ENCODE assay signal across 23 cellular contexts in the genomic region with DNA sequence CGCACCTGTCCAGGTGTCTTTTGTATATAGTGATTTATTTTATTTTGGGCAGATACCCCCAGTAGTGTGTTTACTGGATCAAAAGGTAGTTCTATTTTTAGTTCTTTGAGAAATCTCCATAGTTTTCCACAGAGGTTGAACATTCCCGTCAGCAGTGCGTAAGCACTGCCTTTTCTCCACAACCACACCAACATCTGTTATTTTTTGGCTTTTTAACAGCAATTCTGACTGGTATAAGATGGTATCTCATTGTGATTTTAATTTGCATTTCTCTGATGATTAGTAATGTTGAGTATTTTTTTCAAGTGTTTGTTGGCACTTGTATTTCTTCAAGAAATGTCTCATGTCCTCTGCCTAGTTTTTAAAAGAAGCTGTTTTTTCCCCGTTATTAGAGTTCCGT. TPM values are rescaled to one million over a fixed set of nuclear protein-coding genes. Genes with fewer than 3 reads are reported as not detected.
DNase-seq lines count a peak whose midpoint lies in the region; ATAC-seq, FAIRE-seq and TF ChIP-seq lines count a peak whose summit lies in the region.
"Had no signal": no experiment of that assay in that cellular context is flagged by ENCODE, and none has a peak within 500 bp of the region (broad histone marks: within the 10 kb centered on the region; RNA-seq: fewer than 3 reads in every experiment).

No MANE protein-coding gene starts in this region.

- BruUV-seq in Caco-2 (replicated peaks; lab: Mats Ljungman, UMichigan) = no TSS peak

- intact Hi-C loops in Caco-2 (cut with micrococcal nuclease; ENCODE audit: unreplicated experiment) = no loop called here

- no peaks in the 10 kb centered on the region for H3F3A ChIP-seq in GM23338 (replicated peaks; ENCODE audit: low read depth)

- H3K27ac ChIP-seq in astrocyte (ENCODE audit: low read depth, low read length) = no peak overlapping the region
- no peak overlapping the region for H3K27ac ChIP-seq in GM23338 (ENCODE audit: low read depth)
- H3K27ac ChIP-seq: 22Rv1; A549; BLaER1 treated with 17β-estradiol and CSF1 and Interleukin-3, amounts not matched to agents 10 nM and 100 nM; C4-2B had no signal

- TF ChIP-seq CTCF in Caco-2 (IDR thresholded peaks at IDR 0.05; ENCODE audit: insufficient read depth in 1 of 2, low read depth in 1 of 2, low read length in 1 of 2, severe bottlenecking in 1 of 2, unreplicated experiment in 1 of 2) (no peak), astrocyte (IDR thresholded peaks at IDR 0.05; ENCODE audit: insufficient read depth, low read depth, low read length) (no peak), GM23338 (conservative IDR thresholded peaks at IDR 0.05; ENCODE audit: low read depth in 2 of 2) (no peak)

- H3K27me3 Mint-ChIP-seq in Caco-2 (ENCODE audit: insufficient read depth, unreplicated experiment) = no peaks in the 10 kb centered on the region
- H3K27me3 Mint-ChIP-seq in astrocyte (ENCODE audit: low read depth, unreplicated experiment) = no peaks in the 10 kb centered on the region
- H3K27me3 Mint-ChIP-seq in memory B cell = no peaks in the 10 kb centered on the region
- H3K27me3 Mint-ChIP-seq in GM23338 (ENCODE audit: insufficient read depth, low read depth, poor library complexity) = no peaks in the 10 kb centered on the region
- H3K27me3 Mint-ChIP-seq: B cell; CD4-positive, alpha-beta T cell had no signal

- H3K4me2 ChIP-seq in astrocyte (ENCODE audit: low read length) (no peak overlapping the region), GM23338 (no peak overlapping the region)
- H3K4me2 ChIP-seq: A549; BLaER1 treated with 17β-estradiol and CSF1 and Interleukin-3, amounts not matched to agents 10 nM and 100 nM had no signal

- CTCF ChIA-PET in Caco-2 (lab: Charles Lee) = no interaction called here

- no peaks in the 10 kb centered on the region for H3K9me2 ChIP-seq in GM23338 (ENCODE audit: insufficient read depth)

- no peaks in the 10 kb centered on the region for H3K27me3 ChIP-seq in Caco-2 (replicated peaks; ENCODE audit: control insufficient read depth, insufficient read depth, low read length)
- H3K27me3 ChIP-seq in astrocyte (ENCODE audit: insufficient read depth, low read length) = no peaks in the 10 kb centered on the region
- H3K27me3 ChIP-seq in GM23338 (ENCODE audit: insufficient read depth) = no peaks in the 10 kb centered on the region
- H3K27me3 ChIP-seq: BLaER1 treated with 17β-estradiol and CSF1 and Interleukin-3, amounts not matched to agents 10 nM and 100 nM had no signal

- H3K4me3 ChIP-seq in Caco-2 (ENCODE audit: low read depth, low read length) (no peak overlapping the region), astrocyte (ENCODE audit: insufficient read depth, low read depth, low read length) (no peak overlapping the region), GM23338 (no peak overlapping the region)
- H3K4me3 ChIP-seq: A549; BLaER1 treated with 17β-estradiol and CSF1 and Interleukin-3, amounts not matched to agents 10 nM and 100 nM; GM12878 had no signal

- H2AFZ ChIP-seq in astrocyte (ENCODE audit: low read depth, low read length) (no peak overlapping the region), GM23338 (no peak overlapping the region)

- H3K9me3 ChIP-seq in Caco-2 (no peaks in the 10 kb centered on the region), astrocyte (ENCODE audit: insufficient read depth, low read depth, low read length) (no peaks in the 10 kb centered on the region)

- no peaks in the 10 kb centered on the region for H3K4me1 ChIP-seq in Caco-2
- H3K4me1 ChIP-seq in astrocyte (ENCODE audit: insufficient read depth, low read length) = no peaks in the 10 kb centered on the region
- no peaks in the 10 kb centered on the region for H3K4me1 ChIP-seq in GM23338 (ENCODE audit: insufficient read depth)
- H3K4me1 ChIP-seq: A549; BLaER1 treated with 17β-estradiol and CSF1 and Interleukin-3, amounts not matched to agents 10 nM and 100 nM had no signal

- H3K4me3 Mint-ChIP-seq in Caco-2 (ENCODE audit: unreplicated experiment) = no peak overlapping the region
- no peak overlapping the region for H3K4me3 Mint-ChIP-seq in astrocyte (ENCODE audit: unreplicated experiment)
- H3K4me3 Mint-ChIP-seq in memory B cell = no peak overlapping the region
- no peak overlapping the region for H3K4me3 Mint-ChIP-seq in GM23338
- H3K4me3 Mint-ChIP-seq: B cell; CD4-positive, alpha-beta T cell; CD8-positive, alpha-beta T cell had no signal

- H3K9ac ChIP-seq in astrocyte (ENCODE audit: low read length) = no peak overlapping the region
- H3K9ac ChIP-seq: BLaER1 treated with 17β-estradiol and CSF1 and Interleukin-3, amounts not matched to agents 10 nM and 100 nM had no signal

- peaks cover 29% of the 10 kb centered on the region for H4K20me1 ChIP-seq in astrocyte (ENCODE audit: insufficient read depth, low read length)
- peaks cover 27% of the 10 kb centered on the region for H4K20me1 ChIP-seq in GM23338 (replicated peaks; ENCODE audit: insufficient read depth)

- peaks cover 53% of the 10 kb centered on the region for H3K36me3 Mint-ChIP-seq in Caco-2 (ENCODE audit: insufficient read depth, unreplicated experiment)
- H3K36me3 Mint-ChIP-seq in astrocyte (ENCODE audit: low read depth, unreplicated experiment) = peaks cover 43% of the 10 kb centered on the region
- peaks cover 24% of the 10 kb centered on the region for H3K36me3 Mint-ChIP-seq in memory B cell
- H3K36me3 Mint-ChIP-seq in GM23338 (ENCODE audit: low read depth) = peaks cover 29% of the 10 kb centered on the region; the same call in 2 of the 3 replicates

- DNase-seq in Caco-2 (no peak), GM04503 (ENCODE audit: low read depth) (peak; percentile 12), astrocyte (ENCODE audit: low read depth) (peak; percentile 42), memory B cell (ENCODE audit: low spot score in 2 of 2) (no peak), GM23338 (ENCODE audit: low spot score) (no peak)
- DNase-seq: AML-193; CD4-positive, alpha-beta T cell; CD8-positive, alpha-beta T cell; DMS79 treated with DMSO at 0.1 percent for 48 hours; GF-D8 had no signal

- ATAC-seq in memory B cell (ENCODE audit: low read depth) = no peak
- ATAC-seq in GM23338 = no peak
- ATAC-seq in GM18520 (IDR thresholded peaks at IDR 0.05; ENCODE audit: unreplicated experiment) = no peak
- ATAC-seq in HG03280 (IDR thresholded peaks at IDR 0.05; ENCODE audit: unreplicated experiment) = no peak
- ATAC-seq: A549; CD8-positive, alpha-beta T cell; GM12878 had no signal

- H3K9me3 Mint-ChIP-seq in Caco-2 (ENCODE audit: unreplicated experiment) (peaks cover 10% of the 10 kb centered on the region), astrocyte (ENCODE audit: unreplicated experiment) (peaks cover 7% of the 10 kb centered on the region), memory B cell (peaks cover 8% of the 10 kb centered on the region), GM23338 (no peaks in the 10 kb centered on the region)
- H3K9me3 Mint-ChIP-seq: CD8-positive, alpha-beta T cell had no signal

- H3K27ac Mint-ChIP-seq in Caco-2 (ENCODE audit: unreplicated experiment) = peak overlapping the region; percentile 15
- no peak overlapping the region for H3K27ac Mint-ChIP-seq in astrocyte (ENCODE audit: unreplicated experiment)
- H3K27ac Mint-ChIP-seq in memory B cell = peak overlapping the region; percentile 29
- H3K27ac Mint-ChIP-seq in GM23338 = no peak overlapping the region
- H3K27ac Mint-ChIP-seq: B cell; CD4-positive, alpha-beta T cell; CD8-positive, alpha-beta T cell had no signal

- POLR2A ChIA-PET in Caco-2 (lab: Charles Lee) = no interaction called here

- H3K79me2 ChIP-seq in astrocyte (ENCODE audit: insufficient read depth, low read length) (peaks cover 34% of the 10 kb centered on the region), GM23338 (replicated peaks; ENCODE audit: insufficient read depth) (peaks cover 74% of the 10 kb centered on the region)

- peaks cover 3% of the 10 kb centered on the region for H3K4me1 Mint-ChIP-seq in Caco-2 (ENCODE audit: low read depth, unreplicated experiment)
- H3K4me1 Mint-ChIP-seq in astrocyte (ENCODE audit: low read depth, unreplicated experiment) = no peaks in the 10 kb centered on the region
- peaks cover 13% of the 10 kb centered on the region for H3K4me1 Mint-ChIP-seq in memory B cell
- H3K4me1 Mint-ChIP-seq in GM23338 = no peaks in the 10 kb centered on the region

- no peaks in the 10 kb centered on the region for H3K36me3 ChIP-seq in Caco-2 (ENCODE audit: control insufficient read depth, insufficient read depth, low read length)
- H3K36me3 ChIP-seq in astrocyte (ENCODE audit: insufficient read depth, low read length) = no peaks in the 10 kb centered on the region
- H3K36me3 ChIP-seq in GM23338 (ENCODE audit: insufficient read depth) = no peaks in the 10 kb centered on the region

- FAIRE-seq in astrocyte (lab: Jason Lieb, UNC) = no peak
- FAIRE-seq: A549, D721Med, G401.6, GM12878, GM12892, GM18507, GM19239 had no signal

TF ChIP-seq in GM23338, 12 proteins besides CTCF, POLR2A, EP300 and RAD21 (continues in another document):
- TF ChIP-seq, protein P1, sequence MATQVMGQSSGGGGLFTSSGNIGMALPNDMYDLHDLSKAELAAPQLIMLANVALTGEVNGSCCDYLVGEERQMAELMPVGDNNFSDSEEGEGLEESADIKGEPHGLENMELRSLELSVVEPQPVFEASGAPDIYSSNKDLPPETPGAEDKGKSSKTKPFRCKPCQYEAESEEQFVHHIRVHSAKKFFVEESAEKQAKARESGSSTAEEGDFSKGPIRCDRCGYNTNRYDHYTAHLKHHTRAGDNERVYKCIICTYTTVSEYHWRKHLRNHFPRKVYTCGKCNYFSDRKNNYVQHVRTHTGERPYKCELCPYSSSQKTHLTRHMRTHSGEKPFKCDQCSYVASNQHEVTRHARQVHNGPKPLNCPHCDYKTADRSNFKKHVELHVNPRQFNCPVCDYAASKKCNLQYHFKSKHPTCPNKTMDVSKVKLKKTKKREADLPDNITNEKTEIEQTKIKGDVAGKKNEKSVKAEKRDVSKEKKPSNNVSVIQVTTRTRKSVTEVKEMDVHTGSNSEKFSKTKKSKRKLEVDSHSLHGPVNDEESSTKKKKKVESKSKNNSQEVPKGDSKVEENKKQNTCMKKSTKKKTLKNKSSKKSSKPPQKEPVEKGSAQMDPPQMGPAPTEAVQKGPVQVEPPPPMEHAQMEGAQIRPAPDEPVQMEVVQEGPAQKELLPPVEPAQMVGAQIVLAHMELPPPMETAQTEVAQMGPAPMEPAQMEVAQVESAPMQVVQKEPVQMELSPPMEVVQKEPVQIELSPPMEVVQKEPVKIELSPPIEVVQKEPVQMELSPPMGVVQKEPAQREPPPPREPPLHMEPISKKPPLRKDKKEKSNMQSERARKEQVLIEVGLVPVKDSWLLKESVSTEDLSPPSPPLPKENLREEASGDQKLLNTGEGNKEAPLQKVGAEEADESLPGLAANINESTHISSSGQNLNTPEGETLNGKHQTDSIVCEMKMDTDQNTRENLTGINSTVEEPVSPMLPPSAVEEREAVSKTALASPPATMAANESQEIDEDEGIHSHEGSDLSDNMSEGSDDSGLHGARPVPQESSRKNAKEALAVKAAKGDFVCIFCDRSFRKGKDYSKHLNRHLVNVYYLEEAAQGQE (IDR thresholded peaks at IDR 0.05; ENCODE audit: unreplicated experiment) = no peak
- no peak for TF ChIP-seq CREB1 (CRISPR knock-in tag; IDR thresholded peaks at IDR 0.05; ENCODE audit: low read depth)

RNA-seq across cellular contexts. Expression of a gene that starts 39.2 kb away (rescaled TPM):
- total RNA-seq in Caco-2 (2022) = 60.2 and 66.7 TPM in 2 replicates
- 39.8 and 41.9 TPM in 2 replicates for total RNA-seq in astrocyte
- 53.3 and 66.3 TPM in 2 replicates for total RNA-seq in GM23338 (2014; rRNA removed; shearing (Covaris generic))
- 31.9 and 36.6 TPM in 2 replicates for polyA plus RNA-seq in GM23338 (2016; fragmentation: Nextera tagmentation; extraction: Ambion mirVana)

Comparison
In these comparisons a context has a peak if more than half of its experiments do, and no peak if none do; other contexts are left out.
1. DNase-seq: peak in GM04503 (single experiment) and astrocyte (single experiment); none in Caco-2 (0 of 2), memory B cell (0 of 2) and GM23338 (single experiment).
2. H3K27ac Mint-ChIP-seq: peak in Caco-2 (single experiment) and memory B cell (single experiment); none in astrocyte (single experiment) and GM23338 (single experiment).